Comparison of ENCODE assay signal across 18 cellular contexts in the genomic region with DNA sequence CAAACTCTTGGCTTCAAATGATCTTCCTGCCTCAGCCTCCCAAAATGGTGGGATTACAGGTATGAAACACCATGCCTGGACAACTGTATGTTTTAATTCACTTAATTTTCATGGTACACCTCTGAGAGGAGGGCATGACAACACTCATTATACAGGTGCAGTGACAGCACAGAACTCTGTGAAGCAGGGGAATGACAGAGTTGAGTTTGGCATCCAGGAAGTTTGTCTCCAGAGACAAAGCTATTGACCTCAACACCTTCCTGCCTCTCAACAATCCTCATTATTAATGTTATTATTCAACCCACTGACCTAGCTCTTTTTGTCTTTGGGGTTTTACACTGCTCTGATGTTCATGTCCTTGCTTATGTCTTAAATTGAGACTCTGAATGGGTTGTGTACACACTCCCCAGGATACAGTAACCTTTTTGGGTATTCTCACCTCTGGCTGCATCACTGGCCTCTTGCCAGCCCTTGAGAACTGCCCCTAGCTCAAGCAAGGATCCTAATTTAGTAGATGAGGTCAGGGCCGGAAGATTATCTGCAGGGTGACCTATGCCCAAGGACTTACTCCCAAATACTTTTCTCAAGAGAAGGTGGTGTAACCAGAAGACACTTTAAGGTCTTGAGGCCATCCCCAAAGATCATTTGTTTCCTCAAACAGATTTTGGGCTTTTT. TPM values are rescaled to one million over a fixed set of nuclear protein-coding genes. Genes with fewer than 3 reads are reported as not detected.
A peak's percentile ranks its signal among the peaks of the same experiment; 100 is the strongest.
DNase-seq lines count a peak whose midpoint lies in the region; TF ChIP-seq lines count a peak whose summit lies in the region.
"Had no signal": no experiment of that assay in that cellular context is flagged by ENCODE, and none has a peak within 500 bp of the region (broad histone marks: within the 10 kb centered on the region; RNA-seq: fewer than 3 reads in every experiment).

No MANE protein-coding gene starts in this region.

- peaks cover 27 to 96% (median 48%) of the 10 kb centered on the region in 10 experiments for H3K4me1 ChIP-seq in BLaER1 treated with 17β-estradiol and CSF1 and Interleukin-3, amounts not matched to agents 10 nM and 100 nM
- H3K4me1 ChIP-seq in H9 (ENCODE audit: insufficient read depth, low read length), result peaks cover 2% of the 10 kb centered on the region; the same call in 1 of the 2 replicates
- H3K4me1 ChIP-seq: colonic mucosa had no signal

- no peak overlapping the region for H4K8ac ChIP-seq in H9 (replicated peaks; ENCODE audit: insufficient read length, low read depth, low read length)

- no peak overlapping the region for H2BK12ac ChIP-seq in H9 (ENCODE audit: insufficient read length, low read depth, low read length)

- no peaks in the 10 kb centered on the region for H3K23me2 ChIP-seq in H9 (ENCODE audit: insufficient read length, low read depth, low read length, poor library complexity, severe bottlenecking)

- no peak overlapping the region for H4K91ac ChIP-seq in H9 (ENCODE audit: insufficient read length, low read depth, low read length)

- no peaks in the 10 kb centered on the region for H3K27me3 Mint-ChIP-seq in H9 (ENCODE audit: low read depth)

- H2BK15ac ChIP-seq in H9 (ENCODE audit: low read depth, low read length), result no peak overlapping the region

- H3K79me2 ChIP-seq in H9 (ENCODE audit: insufficient read depth, low read length), result no peaks in the 10 kb centered on the region

- no peak overlapping the region for H3K23ac ChIP-seq in H9 (ENCODE audit: insufficient read length, low read depth, low read length)

- no peaks in the 10 kb centered on the region; a peak in 1 of 7 replicates for H3K36me3 Mint-ChIP-seq in H9 (ENCODE audit: insufficient read depth in 1 of 3, low read depth in 3 of 3)
- H3K36me3 Mint-ChIP-seq: natural killer cell treated with Interleukin-12 subunit alpha and Interleukin-12 subunit beta and Interleukin-15 and Interleukin-18, amount 100 ng/mL, for 72 hours had no signal

- no peak for TF ChIP-seq CTCF in H9 (conservative IDR thresholded peaks at IDR 0.05)

- no peak overlapping the region for H2AFZ ChIP-seq in H9 (ENCODE audit: low read length)

- H2BK120ac ChIP-seq in H9 (ENCODE audit: low read depth, low read length, poor library complexity, severe bottlenecking), result no peak overlapping the region

- no peaks in the 10 kb centered on the region for H3K27me3 ChIP-seq in BLaER1 treated with 17β-estradiol and CSF1 and Interleukin-3, amounts not matched to agents 10 nM and 100 nM
- H3K27me3 ChIP-seq in H9 (ENCODE audit: insufficient read depth, low read length), result no peaks in the 10 kb centered on the region
- H3K27me3 ChIP-seq: ascending aorta, colonic mucosa, gastroesophageal sphincter had no signal

- no peak overlapping the region for H4K5ac ChIP-seq in H9 (ENCODE audit: insufficient read length, low read depth, low read length)

- H3K9me3 Mint-ChIP-seq in H9, result no peaks in the 10 kb centered on the region
- H3K9me3 Mint-ChIP-seq: activated naive CD4-positive, alpha-beta T cell treated with anti-CD3 and anti-CD28 coated beads for 36 hours; natural killer cell treated with Interleukin-12 subunit alpha and Interleukin-12 subunit beta and Interleukin-15 and Interleukin-18, amount 100 ng/mL, for 72 hours had no signal

- H3K18ac ChIP-seq in H9 (ENCODE audit: insufficient read length, low read depth, low read length), result no peak overlapping the region

- peak; percentile 64 for DNase-seq in RPMI8226
- peak; percentile 20 to 40 for DNase-seq in lung microvascular endothelial cell (ENCODE audit: low read depth in 2 of 2)
- no peak for DNase-seq in G401 (ENCODE audit: low spot score)
- DNase-seq in H9, result no peak
- DNase-seq in stimulated activated CD8-positive, alpha-beta memory T cell treated with anti-CD3 and anti-CD28 coated beads, Interleukin-4, amount 100 ng/mL, for 48 hours, result no peak
- DNase-seq: activated CD4-positive, alpha-beta T cell treated with anti-CD3 and anti-CD28 coated beads for 48 hours; activated naive CD4-positive, alpha-beta T cell treated with anti-CD3 and anti-CD28 coated beads for 36 hours; colonic mucosa; KBM-7; lower lobe of right lung; NCI-H1048; NCI-H69; OCI-M1; substantia nigra had no signal

- H3K4me3 ChIP-seq in BLaER1 treated with 17β-estradiol and CSF1 and Interleukin-3, amounts not matched to agents 10 nM and 100 nM, result no peak overlapping the region
- H3K4me3 ChIP-seq: ascending aorta, colonic mucosa, gastroesophageal sphincter, lower lobe of right lung had no signal

- no peak overlapping the region for H2AK5ac ChIP-seq in H9 (ENCODE audit: insufficient read length, low read length)

- no peak overlapping the region for H3K4ac ChIP-seq in H9 (ENCODE audit: low read depth, low read length)

- no peak overlapping the region for H3T11ph ChIP-seq in H9 (ENCODE audit: low read length)

- peak overlapping the region in 1 of 11 experiments; percentile 7; a peak in 1 of 22 replicates for H3K9ac ChIP-seq in BLaER1 treated with 17β-estradiol and CSF1 and Interleukin-3, amounts not matched to agents 10 nM and 100 nM
- H3K9ac ChIP-seq in H9 (ENCODE audit: extremely low read depth, insufficient read length, low read length), result no peak overlapping the region

- H3K36me3 ChIP-seq in BLaER1 treated with 17β-estradiol and CSF1 and Interleukin-3, amounts not matched to agents 10 nM and 100 nM, result no peaks in the 10 kb centered on the region
- H3K36me3 ChIP-seq: ascending aorta, colonic mucosa, gastroesophageal sphincter, lower lobe of right lung had no signal

- peaks cover 16 to 31% of the 10 kb centered on the region in 2 experiments for H3K4me1 Mint-ChIP-seq in H9

- no peak overlapping the region for H3K4me3 Mint-ChIP-seq in H9
- H3K4me3 Mint-ChIP-seq: activated naive CD4-positive, alpha-beta T cell treated with anti-CD3 and anti-CD28 coated beads for 36 hours; natural killer cell treated with Interleukin-12 subunit alpha and Interleukin-12 subunit beta and Interleukin-15 and Interleukin-18, amount 100 ng/mL, for 72 hours had no signal

- H4K20me1 ChIP-seq in BLaER1 treated with 17β-estradiol and CSF1 and Interleukin-3, amounts not matched to agents 10 nM and 100 nM, result no peaks in the 10 kb centered on the region
- H4K20me1 ChIP-seq in H9 (ENCODE audit: control insufficient read depth, insufficient read depth, insufficient read length), result no peaks in the 10 kb centered on the region

- peak overlapping the region in 2 of 11 experiments; percentile 74 to 78; a peak in 4 of 22 replicates for H3K27ac ChIP-seq in BLaER1 treated with 17β-estradiol and CSF1 and Interleukin-3, amounts not matched to agents 10 nM and 100 nM
- H3K27ac ChIP-seq in H9 (ENCODE audit: insufficient read length, low read depth, low read length), result no peak overlapping the region
- H3K27ac ChIP-seq: ascending aorta, colonic mucosa, gastroesophageal sphincter, lower lobe of right lung had no signal

- in situ Hi-C loops in G401 (cut with HindIII; ENCODE audit: low sequenced_read_pairs), result no loop called here

- WGBS in H9 (ENCODE audit: extremely low coverage, insufficient read length, low lambda C conversion rate), result no CpG with 5 or more reads among the region's 1 CpG

- H3K27ac Mint-ChIP-seq in H9, result no peak overlapping the region; a peak in 1 of 7 replicates
- H3K27ac Mint-ChIP-seq: activated naive CD4-positive, alpha-beta T cell treated with anti-CD3 and anti-CD28 coated beads for 36 hours had no signal

- peak overlapping the region in 8 of 11 experiments; percentile 1 to 76 (median 12); a peak in 9 of 22 replicates for H3K4me2 ChIP-seq in BLaER1 treated with 17β-estradiol and CSF1 and Interleukin-3, amounts not matched to agents 10 nM and 100 nM
- H3K4me2 ChIP-seq in H9 (ENCODE audit: insufficient read depth, insufficient read length, low read length), result no peak overlapping the region

- H2BK5ac ChIP-seq in H9 (ENCODE audit: insufficient read length, low read length), result no peak overlapping the region

- H3K9me3 ChIP-seq in BLaER1 treated with 17β-estradiol and CSF1 and Interleukin-3, amounts not matched to agents 10 nM and 100 nM (replicated peaks in 1 of 11), result peaks cover 0 to 12% (median 8%) of the 10 kb centered on the region in 11 experiments; a peak in 15 of 22 replicates
- H3K9me3 ChIP-seq in H9 (ENCODE audit: control insufficient read depth, low read depth, low read length), result no peaks in the 10 kb centered on the region
- H3K9me3 ChIP-seq: ascending aorta, colonic mucosa, gastroesophageal sphincter, lower lobe of right lung had no signal

- H3K14ac ChIP-seq in H9 (ENCODE audit: insufficient read depth, low read length), result no peak overlapping the region

- H2BK20ac ChIP-seq in H9 (ENCODE audit: low read depth, low read length, poor library complexity, severe bottlenecking), result no peak overlapping the region

- no peak overlapping the region for H3K56ac ChIP-seq in H9 (ENCODE audit: insufficient read length, low read depth, low read length)

- no peaks in the 10 kb centered on the region for H3K79me1 ChIP-seq in H9 (ENCODE audit: insufficient read depth, low read depth, low read length, poor library complexity, severe bottlenecking)

RNA-seq across cellular contexts. Expression of a gene that starts 13.1 kb away (rescaled TPM):
- total RNA-seq in lung microvascular endothelial cell, result 72.6 and 148 TPM in 2 replicates
- total RNA-seq in G401 (2014; rRNA removed; shearing (Covaris generic)), result 257 and 297 TPM in 2 replicates
- total RNA-seq in H9 (2021), result 42.9 and 43.5 TPM in 2 replicates

RNA-seq across cellular contexts. Expression of a gene that starts 14.9 kb away (rescaled TPM):
- 48.8 and 56.2 TPM in 2 replicates for total RNA-seq in lung microvascular endothelial cell
- 170 and 172 TPM in 2 replicates for total RNA-seq in G401 (2014; rRNA removed; shearing (Covaris generic))
- total RNA-seq in H9 (2021), result 107 and 111 TPM in 2 replicates

RNA-seq across cellular contexts. Expression of a gene that starts 37.2 kb away (rescaled TPM):
- total RNA-seq in lung microvascular endothelial cell (267 and 311 TPM in 2 replicates), H9 (2021) (1,719 and 1,734 TPM in 2 replicates)
- total RNA-seq in G401 (2014; rRNA removed; shearing (Covaris generic)), result 456 and 575 TPM in 2 replicates

RNA-seq across cellular contexts. Expression of a gene that starts 40.3 kb away (rescaled TPM):
- total RNA-seq in lung microvascular endothelial cell (3.0 and 4.1 TPM in 2 replicates), H9 (2021) (72.2 and 77.6 TPM in 2 replicates)
- total RNA-seq in G401 (2014; rRNA removed; shearing (Covaris generic)), result 2.5 and 14.3 TPM in 2 replicates

Comparison
In these comparisons a context has a peak if more than half of its experiments do, and no peak if none do; other contexts are left out.
1. DNase-seq: peak in RPMI8226 (single experiment) and lung microvascular endothelial cell (2 of 2); none in G401 (single experiment), H9 (single experiment) and stimulated activated CD8-positive, alpha-beta memory T cell treated with anti-CD3 and anti-CD28 coated beads, Interleukin-4, amount 100 ng/mL, for 48 hours (single experiment).